26 cellular contexts compared by ENCODE assay signal in genomic region chr9:27054841-27055240, GRCh38. TPM values are rescaled to one million over a fixed set of nuclear protein-coding genes. Genes with fewer than 3 reads are reported as not detected.
"Had no signal": no experiment of that assay in that cellular context is flagged by ENCODE, and none has a peak within 500 bp of the region (broad histone marks: within the 10 kb centered on the region; RNA-seq: fewer than 3 reads in every experiment).

No MANE protein-coding gene starts in this region.

- ATAC-seq: foreskin keratinocyte, left ventricle myocardium superior, pancreas, right cardiac atrium had no signal

- H3K4me1 Mint-ChIP-seq: activated naive CD8-positive, alpha-beta T cell treated with anti-CD3 and anti-CD28 coated beads for 36 hours; immature natural killer cell; nephron progenitor cell had no signal

- H3K4me3 ChIP-seq: pancreas, thyroid gland had no signal

- FAIRE-seq: bronchial epithelial cell, endometrium had no signal

- H3K27me3 ChIP-seq: foreskin keratinocyte, pancreas, thyroid gland had no signal

- H3K27ac ChIP-seq: foreskin keratinocyte, pancreas, thyroid gland had no signal

- H3K9me3 Mint-ChIP-seq: activated naive CD8-positive, alpha-beta T cell treated with anti-CD3 and anti-CD28 coated beads for 36 hours; immature natural killer cell; nephron progenitor cell; stimulated activated naive CD8-positive, alpha-beta T cell treated with anti-CD3 and anti-CD28 coated beads, Interleukin-15, Interleukin-2, amounts not matched to agents 100 ng/mL and 50 ng/mL, for 24 hours; T-helper 2 cell treated with Interferon-gamma antibody and Interleukin-4, amounts not matched to agents 5 μg/mL and 100 μg/mL, for 36 hours had no signal

- DNase-seq: activated CD4-positive, alpha-beta T cell treated with anti-CD3 and anti-CD28 coated beads for 1 hour; activated CD8-positive, alpha-beta memory T cell treated with anti-CD3 and anti-CD28 coated beads for 24 hours; activated CD8-positive, alpha-beta memory T cell treated with anti-CD3 and anti-CD28 coated beads, Interleukin-2, amount 50 U/mL, for 4 hours; activated naive CD4-positive, alpha-beta T cell treated with Interleukin-2 at 50 U/mL for 16 hours; activated naive CD8-positive, alpha-beta T cell treated with anti-CD3 and anti-CD28 coated beads for 36 hours; activated T-cell treated with anti-CD3 and anti-CD28 coated beads, Interleukin-2, amount 50 U/mL, for 48 hours; cerebellar nuclear complex; cortex of kidney; immature natural killer cell; kidney glomerular epithelial cell; left ventricle myocardium superior; nephron progenitor cell; pancreas; right cardiac atrium; stimulated activated CD4-positive, alpha-beta T cell treated with anti-CD3 and anti-CD28 coated beads, Interleukin-1b, Interleukin-23, amount 100 ng/mL, for 48 hours; substantia nigra; thyroid gland had no signal

- H3K27ac Mint-ChIP-seq: activated naive CD8-positive, alpha-beta T cell treated with anti-CD3 and anti-CD28 coated beads for 36 hours; immature natural killer cell; nephron progenitor cell; stimulated activated naive CD8-positive, alpha-beta T cell treated with anti-CD3 and anti-CD28 coated beads, Interleukin-15, Interleukin-2, amounts not matched to agents 100 ng/mL and 50 ng/mL, for 24 hours; T-helper 2 cell treated with Interferon-gamma antibody and Interleukin-4, amounts not matched to agents 5 μg/mL and 100 μg/mL, for 36 hours had no signal

- H3K27me3 Mint-ChIP-seq: activated naive CD8-positive, alpha-beta T cell treated with anti-CD3 and anti-CD28 coated beads for 36 hours; stimulated activated naive CD8-positive, alpha-beta T cell treated with anti-CD3 and anti-CD28 coated beads, Interleukin-15, Interleukin-2, amounts not matched to agents 100 ng/mL and 50 ng/mL, for 24 hours had no signal

- H3K4me1 ChIP-seq: pancreas, thyroid gland had no signal

- H3K9me3 ChIP-seq: pancreas, thyroid gland had no signal

- H3K4me3 Mint-ChIP-seq: activated naive CD8-positive, alpha-beta T cell treated with anti-CD3 and anti-CD28 coated beads for 36 hours; immature natural killer cell; nephron progenitor cell; stimulated activated naive CD8-positive, alpha-beta T cell treated with anti-CD3 and anti-CD28 coated beads, Interleukin-15, Interleukin-2, amounts not matched to agents 100 ng/mL and 50 ng/mL, for 24 hours; T-helper 2 cell treated with Interferon-gamma antibody and Interleukin-4, amounts not matched to agents 5 μg/mL and 100 μg/mL, for 36 hours had no signal

RNA-seq across cellular contexts. Expression of gene LRRC19, which starts 49.4 kb away (rescaled TPM):
- total RNA-seq: activated naive CD8-positive, alpha-beta T cell treated with anti-CD3 and anti-CD28 coated beads for 36 hours; bronchial epithelial cell; foreskin keratinocyte; left ventricle myocardium superior; pulmonary artery endothelial cell; right cardiac atrium; skeletal muscle tissue; thyroid gland had no signal
- polyA plus RNA-seq: esophagus, foreskin keratinocyte, right cardiac atrium, urinary bladder had no signal

RNA-seq across cellular contexts. Expression of gene TEK, which starts 54.2 kb away (rescaled TPM):
- total RNA-seq: activated naive CD8-positive, alpha-beta T cell treated with anti-CD3 and anti-CD28 coated beads for 36 hours had no signal
- polyA plus RNA-seq: immature natural killer cell had no signal
